ENCODE assay signal across 1 cellular context in genomic region chr12:93318720-93319522, GRCh38.
TF ChIP-seq lines count a peak whose summit lies in the region.

No MANE protein-coding gene starts in this region.

TF ChIP-seq in HEK293, 187 proteins besides CTCF, POLR2A, EP300 and RAD21 (continued from another document):
- 0 out of 2 replicates have a peak, but pooled peaks have one; percentile 10 for TF ChIP-seq ZNF398 (tag by site-specific recombination; IDR thresholded peaks at IDR 0.05)
- TF ChIP-seq ZNF514 (tag by site-specific recombination; IDR thresholded peaks at IDR 0.05) = no peak
- peak; percentile 50; the same call in 1 of the 2 replicates for TF ChIP-seq ZNF843 (tag by site-specific recombination; IDR thresholded peaks at IDR 0.05)
- no peak for TF ChIP-seq ZNF664 (tag by site-specific recombination; IDR thresholded peaks at IDR 0.05)
- TF ChIP-seq ZNF791 (tag by site-specific recombination; IDR thresholded peaks at IDR 0.05) = no peak
- no peak for TF ChIP-seq ZNF26 (tag by site-specific recombination; IDR thresholded peaks at IDR 0.05)
- no peak for TF ChIP-seq ZNF138 (tag by site-specific recombination; IDR thresholded peaks at IDR 0.05; ENCODE audit: borderline replicate concordance)
- TF ChIP-seq ZNF701 (tag by site-specific recombination; IDR thresholded peaks at IDR 0.05) = no peak
- TF ChIP-seq ZEB2 (tag by site-specific recombination; IDR thresholded peaks at IDR 0.05) = 0 out of 2 replicates have a peak, but pooled peaks have one; percentile 23
- TF ChIP-seq ZBTB26 (tag by site-specific recombination; optimal IDR thresholded peaks at IDR 0.05) = no peak
- no peak for TF ChIP-seq MZF1 (tag by site-specific recombination; IDR thresholded peaks at IDR 0.05; ENCODE audit: borderline replicate concordance)
- TF ChIP-seq ZNF660 (tag by site-specific recombination; IDR thresholded peaks at IDR 0.05) = no peak
- no peak for TF ChIP-seq ZNF202 (tag by site-specific recombination; IDR thresholded peaks at IDR 0.05; ENCODE audit: borderline replicate concordance)
- TF ChIP-seq KLF17 (tag by site-specific recombination; IDR thresholded peaks at IDR 0.05) = no peak
- no peak for TF ChIP-seq ZNF433 (tag by site-specific recombination; IDR thresholded peaks at IDR 0.05; ENCODE audit: low read depth)
- no peak for TF ChIP-seq ZNF654 (tag by site-specific recombination; IDR thresholded peaks at IDR 0.05; ENCODE audit: low read depth)
- TF ChIP-seq ZNF777 (tag by site-specific recombination; IDR thresholded peaks at IDR 0.05; ENCODE audit: borderline replicate concordance) = no peak
- no peak for TF ChIP-seq BCL11A (tag by site-specific recombination; IDR thresholded peaks at IDR 0.05; ENCODE audit: low read depth)
- no peak for TF ChIP-seq TSHZ1 (tag by site-specific recombination; IDR thresholded peaks at IDR 0.05; ENCODE audit: borderline replicate concordance)
- TF ChIP-seq IKZF3 (tag by site-specific recombination; IDR thresholded peaks at IDR 0.05) = peak; percentile 49; the same call in 1 of the 2 replicates
- no peak for TF ChIP-seq ZBTB10 (tag by site-specific recombination; IDR thresholded peaks at IDR 0.05)
- no peak for TF ChIP-seq ZNF132 (tag by site-specific recombination; IDR thresholded peaks at IDR 0.05; ENCODE audit: borderline replicate concordance)
- peak; percentile 43 for TF ChIP-seq ZNF335 (tag by site-specific recombination; conservative IDR thresholded peaks at IDR 0.05)
- peak; percentile 9; the same call in 1 of the 2 replicates for TF ChIP-seq YY2 (tag by site-specific recombination; IDR thresholded peaks at IDR 0.05)
- TF ChIP-seq OSR2 (tag by site-specific recombination; IDR thresholded peaks at IDR 0.05) = peak; percentile 35; the same call in 1 of the 2 replicates
- no peak for TF ChIP-seq ZNF157 (tag by site-specific recombination; IDR thresholded peaks at IDR 0.05)
- TF ChIP-seq ZSCAN5A (tag by site-specific recombination; IDR thresholded peaks at IDR 0.05) = no peak
- TF ChIP-seq ZNF366 (tag by site-specific recombination; conservative IDR thresholded peaks at IDR 0.05) = peak; percentile 30; the same call in 1 of the 2 replicates
- TF ChIP-seq SETDB1 (IDR thresholded peaks at IDR 0.05; ENCODE audit: insufficient read length, low read length) = no peak
- TF ChIP-seq ZNF580 (tag by site-specific recombination; IDR thresholded peaks at IDR 0.05) = no peak
- no peak for TF ChIP-seq AEBP2 (tag by site-specific recombination; IDR thresholded peaks at IDR 0.05; ENCODE audit: borderline replicate concordance)
- TF ChIP-seq ZNF292 (tag by site-specific recombination; IDR thresholded peaks at IDR 0.05; ENCODE audit: borderline replicate concordance, low read depth) = no peak
- no peak for TF ChIP-seq ZNF416 (tag by site-specific recombination; IDR thresholded peaks at IDR 0.05)
- no peak for TF ChIP-seq ZSCAN4 (tag by site-specific recombination; IDR thresholded peaks at IDR 0.05)
TF ChIP-seq in HEK293: peak in this region for 17.
